ENCODE assay signal across 8 cellular contexts in genomic region chr6:136550330-136551071, GRCh38. TPM values are rescaled to one million over a fixed set of nuclear protein-coding genes. Genes with fewer than 3 reads are reported as not detected.
DNase-seq lines count a peak whose midpoint lies in the region; ATAC-seq and TF ChIP-seq lines count a peak whose summit lies in the region.

TSS of gene MAP7 (minus strand) at chr6:136550422. CDS start at chr6:136550408, 14 bp downstream.

- peaks cover 6% of the 10 kb centered on the region for H3K36me3 Mint-ChIP-seq in Caco-2 (ENCODE audit: insufficient read depth, unreplicated experiment)
- H3K36me3 Mint-ChIP-seq in activated naive CD8-positive, alpha-beta T cell treated with anti-CD3 and anti-CD28 coated beads for 36 hours, result no peaks in the 10 kb centered on the region

- H3K27ac Mint-ChIP-seq in Caco-2 (ENCODE audit: unreplicated experiment), result peak within 1 kb of the TSS; percentile 83
- H3K27ac Mint-ChIP-seq in activated naive CD8-positive, alpha-beta T cell treated with anti-CD3 and anti-CD28 coated beads for 36 hours, result no peak within 1 kb of the TSS

- peaks cover 3% of the 10 kb centered on the region for H3F3A ChIP-seq in SK-N-SH (replicated peaks; ENCODE audit: insufficient read depth)

- H4K20me1 ChIP-seq in SK-N-SH (ENCODE audit: insufficient read depth), result no peaks in the 10 kb centered on the region

- no TSS peak for BruUV-seq in Caco-2 (replicated peaks; lab: Mats Ljungman, UMichigan)

- CTCF ChIA-PET in Caco-2 (lab: Charles Lee), result interaction anchor here (0.6 to 2.3 kb wide), 27 partner anchors 10 to 309 kb away, joined by 3 to 16 read pairs (median 5); partner anchors contain the start of genes BCLAF1 and MAP3K5
- CTCF ChIA-PET in SK-N-SH (lab: Yijun Ruan, JAX), result interaction anchor here (0.5 to 4.9 kb wide), 59 partner anchors 9 to 1057 kb away, joined by 3 to 41 read pairs (median 4); partner anchors contain the start of genes AHI1, BCLAF1, MAP3K5 and MTFR2

- no peaks in the 10 kb centered on the region for H3K79me2 ChIP-seq in SK-N-SH (ENCODE audit: insufficient read depth)

- H3K4me3 ChIP-seq in Caco-2 (ENCODE audit: low read depth, low read length), result peak within 1 kb of the TSS; percentile 94
- H3K4me3 ChIP-seq in HUES6 (ENCODE audit: low read depth, low read length), result peak within 1 kb of the TSS; percentile 83
- H3K4me3 ChIP-seq in SK-N-SH (ENCODE audit: low read depth in 2 of 2, low read length in 1 of 2), result peak within 1 kb of the TSS; percentile 70 to 77
- peak within 1 kb of the TSS; percentile 59 to 81 for H3K4me3 ChIP-seq in right atrium auricular region
- H3K4me3 ChIP-seq in prostate gland, result peak within 1 kb of the TSS; percentile 72 to 77
- peak within 1 kb of the TSS; percentile 56 for H3K4me3 ChIP-seq in aorta (ENCODE audit: low read length in 2 of 2)

- peaks cover 21% of the 10 kb centered on the region for H3K4me1 Mint-ChIP-seq in Caco-2 (ENCODE audit: low read depth, unreplicated experiment)
- no peaks in the 10 kb centered on the region for H3K4me1 Mint-ChIP-seq in activated naive CD8-positive, alpha-beta T cell treated with anti-CD3 and anti-CD28 coated beads for 36 hours

- H3K9me3 ChIP-seq in Caco-2 (no peaks in the 10 kb centered on the region), HUES6 (ENCODE audit: control insufficient read depth, insufficient read depth, low read depth, low read length) (no peaks in the 10 kb centered on the region), SK-N-SH (no peaks in the 10 kb centered on the region), right atrium auricular region (no peaks in the 10 kb centered on the region), prostate gland (no peaks in the 10 kb centered on the region), aorta (ENCODE audit: control insufficient read depth, low read length) (no peaks in the 10 kb centered on the region)

- H3K36me3 ChIP-seq in Caco-2 (ENCODE audit: control insufficient read depth, insufficient read depth, low read length) (no peaks in the 10 kb centered on the region), HUES6 (ENCODE audit: control insufficient read depth, insufficient read depth, low read length) (no peaks in the 10 kb centered on the region), SK-N-SH (replicated peaks in 1 of 2; ENCODE audit: control insufficient read depth in 1 of 2, insufficient read depth in 2 of 2, low read length in 1 of 2) (no peaks in the 10 kb centered on the region), right atrium auricular region (no peaks in the 10 kb centered on the region), prostate gland (no peaks in the 10 kb centered on the region), aorta (ENCODE audit: control insufficient read depth in 1 of 2, insufficient read depth in 2 of 2, low read length in 1 of 2) (no peaks in the 10 kb centered on the region)

- no peaks in the 10 kb centered on the region for H3K9me3 Mint-ChIP-seq in Caco-2 (ENCODE audit: unreplicated experiment)
- H3K9me3 Mint-ChIP-seq in activated naive CD8-positive, alpha-beta T cell treated with anti-CD3 and anti-CD28 coated beads for 36 hours, result no peaks in the 10 kb centered on the region

- H3K4me1 ChIP-seq in Caco-2 (peaks cover 8% of the 10 kb centered on the region), HUES6 (ENCODE audit: control insufficient read depth, insufficient read depth, low read length) (peaks cover 13% of the 10 kb centered on the region), SK-N-SH (ENCODE audit: control insufficient read depth in 1 of 2, insufficient read depth in 2 of 2, low read depth in 1 of 2, low read length in 1 of 2) (peaks cover 0 to 16% of the 10 kb centered on the region in 2 experiments; a peak in 2 of 4 replicates), right atrium auricular region (peaks cover 0 to 16% of the 10 kb centered on the region in 2 donors), prostate gland (replicated peaks) (no peaks in the 10 kb centered on the region), aorta (ENCODE audit: control insufficient read depth in 1 of 2, insufficient read depth in 2 of 2, low read length in 2 of 2) (peaks cover 0 to 2% of the 10 kb centered on the region in 2 donors)

- TF ChIP-seq RAD21 in SK-N-SH (IDR thresholded peaks at IDR 0.05; ENCODE audit: low read length), result peak; percentile 54

- H2AFZ ChIP-seq in SK-N-SH (ENCODE audit: low read depth), result peak within 1 kb of the TSS; percentile 79; the same call in 1 of the 2 replicates

- no peak for TF ChIP-seq EP300 in SK-N-SH (IDR thresholded peaks at IDR 0.05; ENCODE audit: borderline replicate concordance in 1 of 2, low read depth in 1 of 2, low read length in 1 of 2)

- peak within 1 kb of the TSS; percentile 81 for H3K4me3 Mint-ChIP-seq in Caco-2 (ENCODE audit: unreplicated experiment)
- peak within 1 kb of the TSS; percentile 57 for H3K4me3 Mint-ChIP-seq in activated naive CD8-positive, alpha-beta T cell treated with anti-CD3 and anti-CD28 coated beads for 36 hours

- ATAC-seq in GM21381 (IDR thresholded peaks at IDR 0.05; ENCODE audit: unreplicated experiment), result peak; percentile 80
- peak; percentile 74 for ATAC-seq in aorta (ENCODE audit: low FRiP score)

- H3K9ac ChIP-seq in HUES6 (ENCODE audit: low read length) (peak within 1 kb of the TSS; percentile 63), SK-N-SH (peak within 1 kb of the TSS; percentile 34; the same call in 1 of the 2 replicates)

- H3K27ac ChIP-seq in HUES6 (ENCODE audit: low read depth, low read length) (no peak within 1 kb of the TSS), SK-N-SH (ENCODE audit: low read depth in 2 of 2, low read length in 1 of 2) (peak within 1 kb of the TSS in 1 of 2 experiments; percentile 55; a peak in 2 of 4 replicates), right atrium auricular region (peak within 1 kb of the TSS in 1 of 2 donors; percentile 27), prostate gland (peak within 1 kb of the TSS; percentile 85 to 90), aorta (ENCODE audit: low read depth in 1 of 2, low read length in 2 of 2) (peak within 1 kb of the TSS in 1 of 2 donors; percentile 19)

- H3K9me2 ChIP-seq in SK-N-SH, result no peaks in the 10 kb centered on the region

- intact Hi-C loops in Caco-2 (cut with micrococcal nuclease; ENCODE audit: unreplicated experiment), result loop anchor here (1.0 to 2.0 kb wide), 4 partner anchors 52 to 300 kb away; partner anchors contain the start of genes MAP3K5 and MTFR2
- intact Hi-C loops in prostate gland (cut with DNase I), result no loop called here
- intact Hi-C loops in aorta (cut with DNase I), result no loop called here

- peak within 1 kb of the TSS; percentile 84 for H3K4me2 ChIP-seq in SK-N-SH

- DNase-seq in Caco-2 (peak; percentile 91 to 97), SK-N-SH (peak; percentile 88), right atrium auricular region (ENCODE audit: low spot score) (no peak), prostate gland (ENCODE audit: low spot score) (peak; percentile 94), aorta (peak; percentile 70 to 86)
- DNase-seq in activated naive CD8-positive, alpha-beta T cell treated with anti-CD3 and anti-CD28 coated beads for 36 hours, result peak; percentile 78

- peak; percentile 57 to 92 for TF ChIP-seq CTCF in Caco-2 (IDR thresholded peaks at IDR 0.05; ENCODE audit: insufficient read depth in 1 of 2, low read depth in 1 of 2, low read length in 1 of 2, severe bottlenecking in 1 of 2, unreplicated experiment in 1 of 2)
- TF ChIP-seq CTCF in SK-N-SH (IDR thresholded peaks at IDR 0.05), result peak; percentile 69
- peak; percentile 76 to 96 for TF ChIP-seq CTCF in right atrium auricular region (IDR thresholded peaks at IDR 0.05)
- TF ChIP-seq CTCF in prostate gland (IDR thresholded peaks at IDR 0.05), result peak; percentile 95 to 99 (median 98)

- H3K27me3 ChIP-seq in Caco-2 (replicated peaks; ENCODE audit: control insufficient read depth, insufficient read depth, low read length), result no peaks in the 10 kb centered on the region
- H3K27me3 ChIP-seq in HUES6 (ENCODE audit: control insufficient read depth, insufficient read depth, low read length), result peaks cover 61% of the 10 kb centered on the region
- peaks cover 12% of the 10 kb centered on the region; the same call in 1 of the 2 replicates for H3K27me3 ChIP-seq in SK-N-SH (ENCODE audit: insufficient read depth)
- H3K27me3 ChIP-seq in right atrium auricular region, result no peaks in the 10 kb centered on the region
- no peaks in the 10 kb centered on the region for H3K27me3 ChIP-seq in prostate gland (replicated peaks; ENCODE audit: insufficient read depth)
- H3K27me3 ChIP-seq in aorta (ENCODE audit: control insufficient read depth in 1 of 2, insufficient read depth in 2 of 2, low read length in 1 of 2), result no peaks in the 10 kb centered on the region

- peak; percentile 73 for TF ChIP-seq POLR2A in prostate gland (IDR thresholded peaks at IDR 0.05)

- POLR2A ChIA-PET in Caco-2 (lab: Charles Lee) (interaction anchor here (1.3 to 1.5 kb wide), 2 partner anchors 261 to 300 kb away, joined by 6 to 23 read pairs; partner anchors contain the start of genes BCLAF1 and MTFR2), SK-N-SH (lab: Yijun Ruan, JAX) (interaction anchor here (1.3 kb wide), 1 partner anchor 261 kb away, joined by 6 read pairs; the partner anchor contains the start of gene BCLAF1)

- WGBS in SK-N-SH (ENCODE audit: low lambda C conversion rate), result 9% methylated on average over 7 of the region's 79 CpGs
- WGBS in prostate gland, result 3% methylated on average over 59 of the region's 79 CpGs
- 1% methylated on average over 61 to 79 of the region's 79 CpGs for WGBS in aorta, 2 donors

- H3K27me3 Mint-ChIP-seq in Caco-2 (ENCODE audit: insufficient read depth, unreplicated experiment), result no peaks in the 10 kb centered on the region
- H3K27me3 Mint-ChIP-seq in activated naive CD8-positive, alpha-beta T cell treated with anti-CD3 and anti-CD28 coated beads for 36 hours, result peaks cover 63% of the 10 kb centered on the region

TF ChIP-seq in SK-N-SH, 30 proteins besides CTCF, POLR2A, EP300 and RAD21 (continues in another document):
- peak; percentile 98 for TF ChIP-seq MXI1 (IDR thresholded peaks at IDR 0.05; ENCODE audit: low read depth, low read length)
- peak; percentile 51; the same call in 1 of the 2 replicates for TF ChIP-seq GATA2 (CRISPR knock-in tag; IDR thresholded peaks at IDR 0.05)
- 0 out of 2 replicates have a peak, but pooled peaks have one; percentile 39 for TF ChIP-seq MAX (IDR thresholded peaks at IDR 0.05; ENCODE audit: low read depth)
- TF ChIP-seq SIN3A (IDR thresholded peaks at IDR 0.05; ENCODE audit: borderline replicate concordance, low read depth, low read length), result no peak
- TF ChIP-seq SMC3 (IDR thresholded peaks at IDR 0.05; ENCODE audit: low read depth, low read length), result peak; percentile 28; the same call in 1 of the 2 replicates

RNA-seq across cellular contexts. Expression of gene MAP7, which starts in this region (rescaled TPM):
- total RNA-seq in Caco-2 (2022) (55.3 and 57.4 TPM in 2 replicates), right atrium auricular region (1 to 10 TPM; 1.0 to 1.3 TPM), prostate gland (10 to 100 TPM; 35.1 to 45.2 TPM), aorta (1 to 10 TPM; 2.5 to 3.3 TPM)
- polyA plus RNA-seq in SK-N-SH (2012; rRNA removed) (0.76 and 0.97 TPM in 2 replicates), aorta (1 to 10 TPM; 3.4 to 5.3 TPM)
- polyA plus RNA-seq in SK-N-SH (2012; cell fraction: cytosol; rRNA removed), result 0.99 and 1.3 TPM in 2 replicates
- polyA plus RNA-seq in SK-N-SH (2012; cell fraction: nucleus; rRNA removed), result 1.1 and 1.2 TPM in 2 replicates
- 1 to 10 TPM in 1 of 2 experiments, under 1 TPM in 1; 0.78 to 1.0 TPM for total RNA-seq in activated naive CD8-positive, alpha-beta T cell treated with anti-CD3 and anti-CD28 coated beads for 36 hours

Comparison
In these comparisons a context has a peak if more than half of its experiments do, and no peak if none do; other contexts are left out.
1. RNA of gene MAP7 (total RNA-seq): 55.3 to 57.4 TPM in Caco-2 and 35.1 to 45.2 TPM in prostate gland; 2.5 to 3.3 TPM in aorta, 1.0 to 1.3 TPM in right atrium auricular region and 0.78 to 1.0 TPM in activated naive CD8-positive, alpha-beta T cell treated with anti-CD3 and anti-CD28 coated beads for 36 hours; every median in the first group is over 4 times any median in the second.
2. Peak in every context shown above with its lines, with median percentiles within 50 percentile points of each other: H3K4me3 ChIP-seq and CTCF ChIP-seq.